ENCODE assay signal across 1 cellular context in genomic region chr2:178479275-178479616, GRCh38.
TF ChIP-seq lines count a peak whose summit lies in the region.

No MANE protein-coding gene starts in this region.

TF ChIP-seq in K562, 482 proteins besides CTCF, POLR2A, EP300 and RAD21:
- 0 out of 2 replicates have a peak, but pooled peaks have one; percentile 18 for TF ChIP-seq ZNF592 (IDR thresholded peaks at IDR 0.05)
- TF ChIP-seq MIER1 (IDR thresholded peaks at IDR 0.05; ENCODE audit: low read depth) = no peak
- no peak for TF ChIP-seq JUN (IDR thresholded peaks at IDR 0.05; ENCODE audit: borderline replicate concordance, low read depth, low read length)
- no peak for TF ChIP-seq JUN (CRISPR knock-in tag; IDR thresholded peaks at IDR 0.05; ENCODE audit: borderline replicate concordance)
- peak; percentile 10; the same call in 1 of the 2 replicates for TF ChIP-seq ZNF589 (CRISPR knock-in tag; IDR thresholded peaks at IDR 0.05; ENCODE audit: low read depth)
- peak; percentile 53; the same call in 1 of the 2 replicates for TF ChIP-seq CUX1 (CRISPR knock-in tag; IDR thresholded peaks at IDR 0.05)
- TF ChIP-seq, protein P1, sequence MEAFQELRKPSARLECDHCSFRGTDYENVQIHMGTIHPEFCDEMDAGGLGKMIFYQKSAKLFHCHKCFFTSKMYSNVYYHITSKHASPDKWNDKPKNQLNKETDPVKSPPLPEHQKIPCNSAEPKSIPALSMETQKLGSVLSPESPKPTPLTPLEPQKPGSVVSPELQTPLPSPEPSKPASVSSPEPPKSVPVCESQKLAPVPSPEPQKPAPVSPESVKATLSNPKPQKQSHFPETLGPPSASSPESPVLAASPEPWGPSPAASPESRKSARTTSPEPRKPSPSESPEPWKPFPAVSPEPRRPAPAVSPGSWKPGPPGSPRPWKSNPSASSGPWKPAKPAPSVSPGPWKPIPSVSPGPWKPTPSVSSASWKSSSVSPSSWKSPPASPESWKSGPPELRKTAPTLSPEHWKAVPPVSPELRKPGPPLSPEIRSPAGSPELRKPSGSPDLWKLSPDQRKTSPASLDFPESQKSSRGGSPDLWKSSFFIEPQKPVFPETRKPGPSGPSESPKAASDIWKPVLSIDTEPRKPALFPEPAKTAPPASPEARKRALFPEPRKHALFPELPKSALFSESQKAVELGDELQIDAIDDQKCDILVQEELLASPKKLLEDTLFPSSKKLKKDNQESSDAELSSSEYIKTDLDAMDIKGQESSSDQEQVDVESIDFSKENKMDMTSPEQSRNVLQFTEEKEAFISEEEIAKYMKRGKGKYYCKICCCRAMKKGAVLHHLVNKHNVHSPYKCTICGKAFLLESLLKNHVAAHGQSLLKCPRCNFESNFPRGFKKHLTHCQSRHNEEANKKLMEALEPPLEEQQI (IDR thresholded peaks at IDR 0.05) = peak; percentile 35; the same call in 1 of the 2 replicates
- TF ChIP-seq, protein P2, sequence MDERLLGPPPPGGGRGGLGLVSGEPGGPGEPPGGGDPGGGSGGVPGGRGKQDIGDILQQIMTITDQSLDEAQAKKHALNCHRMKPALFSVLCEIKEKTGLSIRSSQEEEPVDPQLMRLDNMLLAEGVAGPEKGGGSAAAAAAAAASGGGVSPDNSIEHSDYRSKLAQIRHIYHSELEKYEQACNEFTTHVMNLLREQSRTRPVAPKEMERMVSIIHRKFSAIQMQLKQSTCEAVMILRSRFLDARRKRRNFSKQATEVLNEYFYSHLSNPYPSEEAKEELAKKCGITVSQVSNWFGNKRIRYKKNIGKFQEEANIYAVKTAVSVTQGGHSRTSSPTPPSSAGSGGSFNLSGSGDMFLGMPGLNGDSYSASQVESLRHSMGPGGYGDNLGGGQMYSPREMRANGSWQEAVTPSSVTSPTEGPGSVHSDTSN (CRISPR knock-in tag; IDR thresholded peaks at IDR 0.05; ENCODE audit: low read depth) = no peak
- TF ChIP-seq, protein P2 (tag; conservative IDR thresholded peaks at IDR 0.05; ENCODE audit: low read depth) = 0 out of 2 replicates have a peak, but pooled peaks have one; percentile 8
- TF ChIP-seq PKNOX1 (IDR thresholded peaks at IDR 0.05) = peak; percentile 31; the same call in 1 of the 2 replicates
- TF ChIP-seq POU5F1 (IDR thresholded peaks at IDR 0.05; ENCODE audit: borderline replicate concordance, low read depth, low read length, partially characterized antibody) = peak; percentile 2
- no peak for TF ChIP-seq ZNF586 (CRISPR knock-in tag; conservative IDR thresholded peaks at IDR 0.05)
- 0 out of 2 replicates have a peak, but pooled peaks have one; percentile 4 for TF ChIP-seq MBD2 (IDR thresholded peaks at IDR 0.05; ENCODE audit: borderline replicate concordance, low read depth)
